8 cellular contexts compared by ENCODE assay signal in the genomic region with DNA sequence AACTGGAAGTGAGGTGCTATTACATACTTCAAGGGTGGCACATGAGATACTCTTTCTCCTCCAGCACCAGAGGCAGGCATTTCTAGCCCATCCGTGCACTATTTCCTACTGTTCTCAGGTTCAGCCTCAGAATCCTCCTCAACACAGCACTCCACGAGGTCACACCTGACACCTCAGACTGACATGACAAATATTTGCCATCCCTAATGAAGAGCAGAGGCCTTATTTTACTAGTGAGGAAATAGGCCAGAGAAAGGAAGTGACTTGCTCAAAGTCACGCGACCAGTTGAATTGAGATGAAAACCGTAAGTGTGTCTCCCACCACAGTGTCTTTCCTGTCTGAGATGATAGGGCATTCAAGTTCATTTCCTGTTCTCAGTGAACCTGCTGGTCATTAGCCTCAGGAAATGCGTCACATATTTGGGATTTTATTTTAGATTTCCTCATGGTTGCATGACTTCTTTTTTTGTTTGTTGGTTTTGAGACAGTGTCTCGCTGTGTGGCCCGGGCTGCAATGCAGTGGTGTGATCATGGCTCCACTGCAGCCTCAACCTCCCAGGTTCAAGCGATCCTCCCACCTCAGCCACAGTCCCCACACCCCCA. TPM values are rescaled to one million over a fixed set of nuclear protein-coding genes. Genes with fewer than 3 reads are reported as not detected.
DNase-seq lines count a peak whose midpoint lies in the region; ATAC-seq and FAIRE-seq lines count a peak whose summit lies in the region.

No MANE protein-coding gene starts in this region.

- peaks cover 24% of the 10 kb centered on the region for H3K4me1 ChIP-seq in CD4-positive, CD25-positive, alpha-beta regulatory T cell (ENCODE audit: control insufficient read depth, insufficient read depth, low read length, poor library complexity, severe bottlenecking)

- H3K27me3 ChIP-seq in CD4-positive, CD25-positive, alpha-beta regulatory T cell (ENCODE audit: control insufficient read depth, insufficient read depth, low read length) = no peaks in the 10 kb centered on the region

- H3K27ac Mint-ChIP-seq in CD4-positive, CD25-positive, alpha-beta regulatory T cell = peak overlapping the region; percentile 92 to 97 (median 95)
- H3K27ac Mint-ChIP-seq in effector memory CD8-positive, alpha-beta T cell = peak overlapping the region; percentile 97 to 100

- FAIRE-seq in HTR-8/SVneo (lab: Jason Lieb, UNC) = peak; percentile 85

- peak overlapping the region; percentile 80 for H3K27ac ChIP-seq in CD4-positive, CD25-positive, alpha-beta regulatory T cell (ENCODE audit: insufficient read depth, low read length, poor library complexity, severe bottlenecking)

- ATAC-seq in CD4-positive, CD25-positive, alpha-beta regulatory T cell (ENCODE audit: low read depth in 2 of 2) = peak; percentile 86 to 88
- ATAC-seq in effector memory CD8-positive, alpha-beta T cell (replicated peaks) = peak; percentile 91
- ATAC-seq in GM21526 (IDR thresholded peaks at IDR 0.05; ENCODE audit: low FRiP score, unreplicated experiment) = no peak

- H3K9me3 Mint-ChIP-seq in CD4-positive, CD25-positive, alpha-beta regulatory T cell = no peaks in the 10 kb centered on the region
- no peaks in the 10 kb centered on the region for H3K9me3 Mint-ChIP-seq in effector memory CD8-positive, alpha-beta T cell

- peak; percentile 51 to 90 (median 80) for DNase-seq in CD4-positive, CD25-positive, alpha-beta regulatory T cell
- DNase-seq in HTR-8/SVneo (ENCODE audit: insufficient read length, low spot score) (no peak), amygdala (lab: John Stamatoyannopoulos, UW) (no peak), DMS153 (lab: John Stamatoyannopoulos, UW) (no peak)
- DNase-seq in activated CD4-positive, alpha-beta T cell treated with anti-CD3 and anti-CD28 coated beads, Interleukin-2, amount 50 U/mL, for 24 hours (ENCODE audit: low read depth in 1 of 2, low spot score in 1 of 2) = peak; percentile 13 to 59
- peak; percentile 60 to 65 (median 65) for DNase-seq in effector memory CD8-positive, alpha-beta T cell
- DNase-seq in stimulated activated CD4-positive, alpha-beta T cell treated with anti-CD3 and anti-CD28 coated beads, Interleukin-2, amount 100 ng/mL, for 24 hours = peak; percentile 26 to 46

- peaks cover 5% of the 10 kb centered on the region for H3K27me3 Mint-ChIP-seq in CD4-positive, CD25-positive, alpha-beta regulatory T cell
- H3K27me3 Mint-ChIP-seq in effector memory CD8-positive, alpha-beta T cell = peaks cover 0 to 5% of the 10 kb centered on the region in 2 donors

- H3K4me3 ChIP-seq in CD4-positive, CD25-positive, alpha-beta regulatory T cell (ENCODE audit: low read depth, low read length) = peak overlapping the region; percentile 0

- H3K9me3 ChIP-seq in CD4-positive, CD25-positive, alpha-beta regulatory T cell (ENCODE audit: control insufficient read depth in 2 of 2, low read length in 2 of 2) = no peaks in the 10 kb centered on the region

- no peaks in the 10 kb centered on the region for H3K36me3 ChIP-seq in CD4-positive, CD25-positive, alpha-beta regulatory T cell (ENCODE audit: control insufficient read depth, insufficient read depth, low read length)

- no peaks in the 10 kb centered on the region for H3K36me3 Mint-ChIP-seq in CD4-positive, CD25-positive, alpha-beta regulatory T cell
- peaks cover 5% of the 10 kb centered on the region for H3K36me3 Mint-ChIP-seq in effector memory CD8-positive, alpha-beta T cell (ENCODE audit: insufficient read depth)

- peaks cover 12 to 29% (median 18%) of the 10 kb centered on the region in 4 donors for H3K4me1 Mint-ChIP-seq in CD4-positive, CD25-positive, alpha-beta regulatory T cell
- peaks cover 16 to 17% of the 10 kb centered on the region in 2 donors for H3K4me1 Mint-ChIP-seq in effector memory CD8-positive, alpha-beta T cell (ENCODE audit: low read depth in 2 of 2)

- H3K4me3 Mint-ChIP-seq in CD4-positive, CD25-positive, alpha-beta regulatory T cell = peak overlapping the region; percentile 3 to 60 (median 44)
- peak overlapping the region; percentile 70 to 72 for H3K4me3 Mint-ChIP-seq in effector memory CD8-positive, alpha-beta T cell

RNA-seq across cellular contexts. Expression of a gene that starts 23.5 kb away (rescaled TPM):
- 0.76 TPM for total RNA-seq in CD4-positive, CD25-positive, alpha-beta regulatory T cell
- 1 to 10 TPM in 1 of 4 donors, under 1 TPM in 1, not detected in 2; 0.57 to 1.2 TPM for polyA plus RNA-seq in CD4-positive, CD25-positive, alpha-beta regulatory T cell

RNA-seq across cellular contexts. Expression of a gene that starts 31.0 kb away (rescaled TPM):
- total RNA-seq in CD4-positive, CD25-positive, alpha-beta regulatory T cell = 200 TPM
- 1 to 10 TPM; 5.4 to 8.4 (median 5.8) TPM for polyA plus RNA-seq in CD4-positive, CD25-positive, alpha-beta regulatory T cell

Comparison
In these comparisons a context has a peak if more than half of its experiments do, and no peak if none do; other contexts are left out.
1. DNase-seq: peak in CD4-positive, CD25-positive, alpha-beta regulatory T cell (3 of 3), activated CD4-positive, alpha-beta T cell treated with anti-CD3 and anti-CD28 coated beads, Interleukin-2, amount 50 U/mL, for 24 hours (2 of 2), effector memory CD8-positive, alpha-beta T cell (3 of 3) and stimulated activated CD4-positive, alpha-beta T cell treated with anti-CD3 and anti-CD28 coated beads, Interleukin-2, amount 100 ng/mL, for 24 hours (2 of 2); none in HTR-8/SVneo (single experiment), amygdala (0 of 56) and DMS153 (single experiment).